Comparison of ENCODE assay signal across 1 cellular context in the genomic region with DNA sequence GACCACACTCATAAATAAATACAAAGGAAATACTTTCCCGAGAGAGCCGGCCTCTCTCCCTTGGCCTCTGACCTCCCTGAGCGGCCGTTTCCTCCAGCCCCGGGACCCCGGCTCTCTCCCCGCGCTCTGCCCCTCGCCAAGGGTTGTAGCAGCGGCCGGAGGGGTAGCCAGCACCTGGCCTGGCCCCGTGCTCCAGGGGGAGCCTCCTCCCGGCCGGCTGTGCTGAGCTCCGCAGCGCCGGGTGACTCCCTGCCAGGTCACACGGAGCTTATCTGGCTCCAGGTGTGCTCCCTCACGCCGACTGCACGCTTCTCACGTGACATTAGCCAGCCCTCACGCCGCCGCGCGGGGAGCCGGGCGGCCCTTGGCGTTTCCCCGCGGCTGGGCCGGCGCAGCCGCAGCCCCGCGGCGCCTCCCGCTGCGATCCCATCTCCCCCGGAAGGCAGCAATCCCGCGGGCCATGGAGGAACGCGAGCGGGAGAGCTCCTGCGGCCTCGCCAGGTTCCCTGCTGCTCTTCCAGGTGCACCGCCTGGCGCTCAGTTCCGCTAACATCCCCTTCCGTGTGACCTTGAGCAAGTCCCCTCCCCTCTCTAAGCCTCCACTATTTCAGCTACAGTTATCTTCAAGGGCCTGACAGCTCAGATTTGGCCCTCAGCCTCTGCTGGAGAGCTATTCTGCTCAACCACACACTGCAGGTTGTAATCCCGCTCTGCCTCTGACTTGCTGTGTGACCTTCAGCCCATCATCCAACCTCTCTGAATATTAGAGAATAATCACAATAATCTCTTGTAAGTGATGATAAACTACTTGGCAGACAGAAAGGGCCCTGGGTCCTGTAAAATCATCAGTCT.
TF ChIP-seq lines count a peak whose summit lies in the region.

No MANE protein-coding gene starts in this region.

TF ChIP-seq in HepG2, 621 proteins besides CTCF, POLR2A, EP300 and RAD21 (continued from another document and continues in another):
- TF ChIP-seq, protein P1, sequence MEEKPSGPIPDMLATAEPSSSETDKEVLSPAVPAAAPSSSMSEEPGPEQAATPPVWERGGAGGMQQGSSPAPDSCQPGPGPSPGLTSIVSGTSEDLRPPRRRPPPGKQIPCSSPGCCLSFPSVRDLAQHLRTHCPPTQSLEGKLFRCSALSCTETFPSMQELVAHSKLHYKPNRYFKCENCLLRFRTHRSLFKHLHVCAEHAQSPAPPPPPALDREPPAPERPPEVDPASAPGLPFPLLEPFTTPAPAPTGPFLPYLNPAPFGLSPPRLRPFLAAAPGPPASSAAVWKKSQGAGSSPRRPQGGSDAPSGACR (CRISPR knock-in tag; IDR thresholded peaks at IDR 0.05): 0 out of 2 replicates have a peak, but pooled peaks have one; percentile 18
- TF ChIP-seq ZNF44 (CRISPR knock-in tag; IDR thresholded peaks at IDR 0.05): no peak
- TF ChIP-seq ZNF224 (CRISPR knock-in tag; IDR thresholded peaks at IDR 0.05): 0 out of 2 replicates have a peak, but pooled peaks have one; percentile 69
- no peak for TF ChIP-seq MEIS1 (CRISPR knock-in tag; IDR thresholded peaks at IDR 0.05; ENCODE audit: borderline replicate concordance)
- no peak for TF ChIP-seq ZNF143 (CRISPR knock-in tag; IDR thresholded peaks at IDR 0.05)
- TF ChIP-seq, protein P2, sequence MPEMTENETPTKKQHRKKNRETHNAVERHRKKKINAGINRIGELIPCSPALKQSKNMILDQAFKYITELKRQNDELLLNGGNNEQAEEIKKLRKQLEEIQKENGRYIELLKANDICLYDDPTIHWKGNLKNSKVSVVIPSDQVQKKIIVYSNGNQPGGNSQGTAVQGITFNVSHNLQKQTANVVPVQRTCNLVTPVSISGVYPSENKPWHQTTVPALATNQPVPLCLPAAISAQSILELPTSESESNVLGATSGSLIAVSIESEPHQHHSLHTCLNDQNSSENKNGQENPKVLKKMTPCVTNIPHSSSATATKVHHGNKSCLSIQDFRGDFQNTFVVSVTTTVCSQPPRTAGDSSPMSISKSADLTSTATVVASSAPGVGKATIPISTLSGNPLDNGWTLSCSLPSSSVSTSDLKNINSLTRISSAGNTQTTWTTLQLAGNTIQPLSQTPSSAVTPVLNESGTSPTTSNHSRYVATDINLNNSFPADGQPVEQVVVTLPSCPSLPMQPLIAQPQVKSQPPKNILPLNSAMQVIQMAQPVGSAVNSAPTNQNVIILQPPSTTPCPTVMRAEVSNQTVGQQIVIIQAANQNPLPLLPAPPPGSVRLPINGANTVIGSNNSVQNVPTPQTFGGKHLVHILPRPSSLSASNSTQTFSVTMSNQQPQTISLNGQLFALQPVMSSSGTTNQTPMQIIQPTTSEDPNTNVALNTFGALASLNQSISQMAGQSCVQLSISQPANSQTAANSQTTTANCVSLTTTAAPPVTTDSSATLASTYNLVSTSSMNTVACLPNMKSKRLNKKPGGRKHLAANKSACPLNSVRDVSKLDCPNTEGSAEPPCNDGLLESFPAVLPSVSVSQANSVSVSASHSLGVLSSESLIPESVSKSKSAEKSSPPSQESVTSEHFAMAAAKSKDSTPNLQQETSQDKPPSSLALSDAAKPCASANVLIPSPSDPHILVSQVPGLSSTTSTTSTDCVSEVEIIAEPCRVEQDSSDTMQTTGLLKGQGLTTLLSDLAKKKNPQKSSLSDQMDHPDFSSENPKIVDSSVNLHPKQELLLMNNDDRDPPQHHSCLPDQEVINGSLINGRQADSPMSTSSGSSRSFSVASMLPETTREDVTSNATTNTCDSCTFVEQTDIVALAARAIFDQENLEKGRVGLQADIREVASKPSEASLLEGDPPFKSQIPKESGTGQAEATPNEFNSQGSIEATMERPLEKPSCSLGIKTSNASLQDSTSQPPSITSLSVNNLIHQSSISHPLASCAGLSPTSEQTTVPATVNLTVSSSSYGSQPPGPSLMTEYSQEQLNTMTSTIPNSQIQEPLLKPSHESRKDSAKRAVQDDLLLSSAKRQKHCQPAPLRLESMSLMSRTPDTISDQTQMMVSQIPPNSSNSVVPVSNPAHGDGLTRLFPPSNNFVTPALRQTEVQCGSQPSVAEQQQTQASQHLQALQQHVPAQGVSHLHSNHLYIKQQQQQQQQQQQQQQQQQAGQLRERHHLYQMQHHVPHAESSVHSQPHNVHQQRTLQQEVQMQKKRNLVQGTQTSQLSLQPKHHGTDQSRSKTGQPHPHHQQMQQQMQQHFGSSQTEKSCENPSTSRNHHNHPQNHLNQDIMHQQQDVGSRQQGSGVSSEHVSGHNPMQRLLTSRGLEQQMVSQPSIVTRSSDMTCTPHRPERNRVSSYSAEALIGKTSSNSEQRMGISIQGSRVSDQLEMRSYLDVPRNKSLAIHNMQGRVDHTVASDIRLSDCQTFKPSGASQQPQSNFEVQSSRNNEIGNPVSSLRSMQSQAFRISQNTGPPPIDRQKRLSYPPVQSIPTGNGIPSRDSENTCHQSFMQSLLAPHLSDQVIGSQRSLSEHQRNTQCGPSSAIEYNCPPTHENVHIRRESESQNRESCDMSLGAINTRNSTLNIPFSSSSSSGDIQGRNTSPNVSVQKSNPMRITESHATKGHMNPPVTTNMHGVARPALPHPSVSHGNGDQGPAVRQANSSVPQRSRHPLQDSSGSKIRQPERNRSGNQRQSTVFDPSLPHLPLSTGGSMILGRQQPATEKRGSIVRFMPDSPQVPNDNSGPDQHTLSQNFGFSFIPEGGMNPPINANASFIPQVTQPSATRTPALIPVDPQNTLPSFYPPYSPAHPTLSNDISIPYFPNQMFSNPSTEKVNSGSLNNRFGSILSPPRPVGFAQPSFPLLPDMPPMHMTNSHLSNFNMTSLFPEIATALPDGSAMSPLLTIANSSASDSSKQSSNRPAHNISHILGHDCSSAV (CRISPR knock-in tag; IDR thresholded peaks at IDR 0.05; ENCODE audit: borderline replicate concordance): no peak
- TF ChIP-seq ATF7-NPFF (CRISPR knock-in tag; IDR thresholded peaks at IDR 0.05; ENCODE audit: low read depth): peak; percentile 43; the same call in 1 of the 2 replicates
- TF ChIP-seq PRMT3 (CRISPR knock-in tag; IDR thresholded peaks at IDR 0.05; ENCODE audit: borderline replicate concordance, low read depth): no peak
- TF ChIP-seq POGZ (CRISPR knock-in tag; IDR thresholded peaks at IDR 0.05): no peak
- no peak for TF ChIP-seq RFXANK (CRISPR knock-in tag; IDR thresholded peaks at IDR 0.05)
- no peak for TF ChIP-seq KDM6A (CRISPR knock-in tag; IDR thresholded peaks at IDR 0.05; ENCODE audit: low read depth)
- TF ChIP-seq, protein P3, sequence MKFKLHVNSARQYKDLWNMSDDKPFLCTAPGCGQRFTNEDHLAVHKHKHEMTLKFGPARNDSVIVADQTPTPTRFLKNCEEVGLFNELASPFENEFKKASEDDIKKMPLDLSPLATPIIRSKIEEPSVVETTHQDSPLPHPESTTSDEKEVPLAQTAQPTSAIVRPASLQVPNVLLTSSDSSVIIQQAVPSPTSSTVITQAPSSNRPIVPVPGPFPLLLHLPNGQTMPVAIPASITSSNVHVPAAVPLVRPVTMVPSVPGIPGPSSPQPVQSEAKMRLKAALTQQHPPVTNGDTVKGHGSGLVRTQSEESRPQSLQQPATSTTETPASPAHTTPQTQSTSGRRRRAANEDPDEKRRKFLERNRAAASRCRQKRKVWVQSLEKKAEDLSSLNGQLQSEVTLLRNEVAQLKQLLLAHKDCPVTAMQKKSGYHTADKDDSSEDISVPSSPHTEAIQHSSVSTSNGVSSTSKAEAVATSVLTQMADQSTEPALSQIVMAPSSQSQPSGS (CRISPR knock-in tag; IDR thresholded peaks at IDR 0.05): 0 out of 2 replicates have a peak, but pooled peaks have one; percentile 31
- no peak for TF ChIP-seq SUZ12 (IDR thresholded peaks at IDR 0.05; ENCODE audit: low read depth, low read length)
- TF ChIP-seq ATM (IDR thresholded peaks at IDR 0.05; ENCODE audit: borderline replicate concordance): no peak
- TF ChIP-seq, protein P4, sequence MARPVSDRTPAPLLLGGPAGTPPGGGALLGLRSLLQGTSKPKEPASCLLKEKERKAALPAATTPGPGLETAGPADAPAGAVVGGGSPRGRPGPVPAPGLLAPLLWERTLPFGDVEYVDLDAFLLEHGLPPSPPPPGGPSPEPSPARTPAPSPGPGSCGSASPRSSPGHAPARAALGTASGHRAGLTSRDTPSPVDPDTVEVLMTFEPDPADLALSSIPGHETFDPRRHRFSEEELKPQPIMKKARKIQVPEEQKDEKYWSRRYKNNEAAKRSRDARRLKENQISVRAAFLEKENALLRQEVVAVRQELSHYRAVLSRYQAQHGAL (CRISPR knock-in tag; IDR thresholded peaks at IDR 0.05; ENCODE audit: not compliant biosample characterization): no peak
- TF ChIP-seq HNF4A (CRISPR knock-in tag; IDR thresholded peaks at IDR 0.05): peak; percentile 10; the same call in 1 of the 2 replicates
- TF ChIP-seq NFIB (CRISPR knock-in tag; IDR thresholded peaks at IDR 0.05; ENCODE audit: borderline replicate concordance): no peak
- no peak for TF ChIP-seq ZNF460 (CRISPR knock-in tag; IDR thresholded peaks at IDR 0.05; ENCODE audit: borderline replicate concordance)
- peak; percentile 62 for TF ChIP-seq TBX2 (CRISPR knock-in tag; IDR thresholded peaks at IDR 0.05; ENCODE audit: borderline replicate concordance)
- no peak for TF ChIP-seq NFE2 (CRISPR knock-in tag; IDR thresholded peaks at IDR 0.05)
- no peak for TF ChIP-seq ZNF619 (CRISPR knock-in tag; IDR thresholded peaks at IDR 0.05)
- no peak for TF ChIP-seq TBP (CRISPR knock-in tag; IDR thresholded peaks at IDR 0.05)
- TF ChIP-seq ZNF891 (CRISPR knock-in tag; IDR thresholded peaks at IDR 0.05): peak; percentile 53; the same call in 1 of the 2 replicates
- peak; percentile 84 for TF ChIP-seq ESRRA (CRISPR knock-in tag; IDR thresholded peaks at IDR 0.05; ENCODE audit: low read depth)
- TF ChIP-seq, protein P5, sequence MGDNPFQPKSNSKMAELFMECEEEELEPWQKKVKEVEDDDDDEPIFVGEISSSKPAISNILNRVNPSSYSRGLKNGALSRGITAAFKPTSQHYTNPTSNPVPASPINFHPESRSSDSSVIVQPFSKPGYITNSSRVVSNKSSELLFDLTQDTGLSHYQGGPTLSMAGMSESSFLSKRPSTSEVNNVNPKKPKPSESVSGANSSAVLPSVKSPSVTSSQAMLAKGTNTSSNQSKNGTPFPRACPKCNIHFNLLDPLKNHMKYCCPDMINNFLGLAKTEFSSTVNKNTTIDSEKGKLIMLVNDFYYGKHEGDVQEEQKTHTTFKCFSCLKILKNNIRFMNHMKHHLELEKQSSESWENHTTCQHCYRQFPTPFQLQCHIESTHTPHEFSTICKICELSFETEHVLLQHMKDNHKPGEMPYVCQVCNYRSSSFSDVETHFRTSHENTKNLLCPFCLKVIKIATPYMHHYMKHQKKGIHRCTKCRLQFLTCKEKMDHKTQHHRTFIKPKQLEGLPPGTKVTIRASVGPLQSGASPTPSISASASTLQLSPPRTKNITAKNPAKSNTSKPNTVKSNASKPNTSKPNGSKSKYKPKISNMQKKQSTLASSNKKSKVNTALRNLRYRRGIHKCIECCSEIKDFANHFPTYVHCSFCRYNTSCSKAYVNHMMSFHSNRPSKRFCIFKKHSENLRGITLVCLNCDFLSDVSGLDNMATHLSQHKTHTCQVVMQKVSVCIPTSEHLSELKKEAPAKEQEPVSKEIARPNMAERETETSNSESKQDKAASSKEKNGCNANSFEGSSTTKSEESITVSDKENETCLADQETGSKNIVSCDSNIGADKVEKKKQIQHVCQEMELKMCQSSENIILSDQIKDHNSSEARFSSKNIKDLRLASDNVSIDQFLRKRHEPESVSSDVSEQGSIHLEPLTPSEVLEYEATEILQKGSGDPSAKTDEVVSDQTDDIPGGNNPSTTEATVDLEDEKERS (CRISPR knock-in tag; IDR thresholded peaks at IDR 0.05): 0 out of 2 replicates have a peak, but pooled peaks have one; percentile 35
- TF ChIP-seq ZNF17 (CRISPR knock-in tag; IDR thresholded peaks at IDR 0.05): no peak
- TF ChIP-seq IRX3 (CRISPR knock-in tag; IDR thresholded peaks at IDR 0.05; ENCODE audit: borderline replicate concordance, low read depth): no peak; the same call in 1 of the 2 replicates
- TF ChIP-seq ZBTB20 (CRISPR knock-in tag; IDR thresholded peaks at IDR 0.05; ENCODE audit: borderline replicate concordance, low read depth): 0 out of 2 replicates have a peak, but pooled peaks have one; percentile 23
- TF ChIP-seq RELA (CRISPR knock-in tag; IDR thresholded peaks at IDR 0.05): no peak
- no peak for TF ChIP-seq ZNF121 (CRISPR knock-in tag; IDR thresholded peaks at IDR 0.05)
- peak; percentile 55 for TF ChIP-seq SPEN (CRISPR knock-in tag; IDR thresholded peaks at IDR 0.05; ENCODE audit: low read depth)
- TF ChIP-seq ZNF430 (CRISPR knock-in tag; IDR thresholded peaks at IDR 0.05): no peak
- TF ChIP-seq ZNF501 (CRISPR knock-in tag; IDR thresholded peaks at IDR 0.05): no peak
- no peak for TF ChIP-seq ZNF33A (CRISPR knock-in tag; IDR thresholded peaks at IDR 0.05; ENCODE audit: borderline replicate concordance)
- no peak for TF ChIP-seq MTF2 (CRISPR knock-in tag; IDR thresholded peaks at IDR 0.05; ENCODE audit: borderline replicate concordance)
- no peak for TF ChIP-seq ZNF530 (CRISPR knock-in tag; IDR thresholded peaks at IDR 0.05; ENCODE audit: low read depth)
- TF ChIP-seq NFYC (CRISPR knock-in tag; IDR thresholded peaks at IDR 0.05): 0 out of 2 replicates have a peak, but pooled peaks have one; percentile 4
- peak; percentile 85 for TF ChIP-seq SAFB2 (CRISPR knock-in tag; IDR thresholded peaks at IDR 0.05; ENCODE audit: borderline replicate concordance, low read depth)
- peak; percentile 52 for TF ChIP-seq HNRNPLL (IDR thresholded peaks at IDR 0.05; ENCODE audit: low read depth, low read length, poor library complexity, severe bottlenecking)
- TF ChIP-seq, protein P6, sequence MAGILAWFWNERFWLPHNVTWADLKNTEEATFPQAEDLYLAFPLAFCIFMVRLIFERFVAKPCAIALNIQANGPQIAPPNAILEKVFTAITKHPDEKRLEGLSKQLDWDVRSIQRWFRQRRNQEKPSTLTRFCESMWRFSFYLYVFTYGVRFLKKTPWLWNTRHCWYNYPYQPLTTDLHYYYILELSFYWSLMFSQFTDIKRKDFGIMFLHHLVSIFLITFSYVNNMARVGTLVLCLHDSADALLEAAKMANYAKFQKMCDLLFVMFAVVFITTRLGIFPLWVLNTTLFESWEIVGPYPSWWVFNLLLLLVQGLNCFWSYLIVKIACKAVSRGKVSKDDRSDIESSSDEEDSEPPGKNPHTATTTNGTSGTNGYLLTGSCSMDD (CRISPR knock-in tag; IDR thresholded peaks at IDR 0.05): no peak
- TF ChIP-seq, protein P7, sequence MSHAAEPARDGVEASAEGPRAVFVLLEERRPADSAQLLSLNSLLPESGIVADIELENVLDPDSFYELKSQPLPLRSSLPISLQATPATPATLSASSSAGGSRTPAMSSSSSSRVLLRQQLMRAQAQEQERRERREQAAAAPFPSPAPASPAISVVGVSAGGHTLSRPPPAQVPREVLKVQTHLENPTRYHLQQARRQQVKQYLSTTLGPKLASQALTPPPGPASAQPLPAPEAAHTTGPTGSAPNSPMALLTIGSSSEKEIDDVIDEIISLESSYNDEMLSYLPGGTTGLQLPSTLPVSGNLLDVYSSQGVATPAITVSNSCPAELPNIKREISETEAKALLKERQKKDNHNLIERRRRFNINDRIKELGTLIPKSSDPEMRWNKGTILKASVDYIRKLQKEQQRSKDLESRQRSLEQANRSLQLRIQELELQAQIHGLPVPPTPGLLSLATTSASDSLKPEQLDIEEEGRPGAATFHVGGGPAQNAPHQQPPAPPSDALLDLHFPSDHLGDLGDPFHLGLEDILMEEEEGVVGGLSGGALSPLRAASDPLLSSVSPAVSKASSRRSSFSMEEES (CRISPR knock-in tag; IDR thresholded peaks at IDR 0.05): peak; percentile 61; the same call in 1 of the 2 replicates
- TF ChIP-seq MIER2 (CRISPR knock-in tag; IDR thresholded peaks at IDR 0.05): no peak
- TF ChIP-seq ZNF569 (CRISPR knock-in tag; IDR thresholded peaks at IDR 0.05; ENCODE audit: borderline replicate concordance): no peak; the same call in 1 of the 2 replicates
